In genomic region chr19:13099073-13099999, GRCh38 we compare ENCODE assay signal across 1 cellular context.
A peak's percentile ranks its signal among the peaks of the same experiment; 100 is the strongest.
TF ChIP-seq lines count a peak whose summit lies in the region.

No MANE protein-coding gene starts in this region.

TF ChIP-seq in GM12878, 131 proteins besides CTCF, POLR2A, EP300 and RAD21 (continued from another document):
- no peak for TF ChIP-seq IRF5 (IDR thresholded peaks at IDR 0.05; ENCODE audit: borderline replicate concordance)
- no peak for TF ChIP-seq USF2 (IDR thresholded peaks at IDR 0.05; ENCODE audit: borderline replicate concordance, low read depth, low read length)
- TF ChIP-seq BMI1 (IDR thresholded peaks at IDR 0.05; ENCODE audit: borderline replicate concordance), result no peak
- no peak for TF ChIP-seq KLF5 (IDR thresholded peaks at IDR 0.05; ENCODE audit: partially characterized antibody)
- no peak for TF ChIP-seq ZBED1 (IDR thresholded peaks at IDR 0.05; ENCODE audit: borderline replicate concordance)
- no peak for TF ChIP-seq PAX8 (IDR thresholded peaks at IDR 0.05)
- no peak for TF ChIP-seq CEBPB (IDR thresholded peaks at IDR 0.05; ENCODE audit: borderline replicate concordance in 1 of 2, low read depth in 2 of 2, low read length in 2 of 2)
- no peak for TF ChIP-seq ZBTB11 (CRISPR knock-in tag; IDR thresholded peaks at IDR 0.05)
- 0 out of 2 replicates have a peak, but pooled peaks have one; percentile 87 for TF ChIP-seq ASH2L (IDR thresholded peaks at IDR 0.05; ENCODE audit: borderline replicate concordance, low read depth)
- no peak for TF ChIP-seq YBX1 (IDR thresholded peaks at IDR 0.05)
- TF ChIP-seq NFIC (IDR thresholded peaks at IDR 0.05; ENCODE audit: low read depth, low read length), result no peak
- no peak for TF ChIP-seq MYB (IDR thresholded peaks at IDR 0.05; ENCODE audit: borderline replicate concordance, low read depth, low read length)
- no peak for TF ChIP-seq NR2C1 (IDR thresholded peaks at IDR 0.05)
- TF ChIP-seq RB1 (IDR thresholded peaks at IDR 0.05; ENCODE audit: borderline replicate concordance), result no peak
- TF ChIP-seq DPF2 (IDR thresholded peaks at IDR 0.05), result no peak
- TF ChIP-seq RELA (IDR thresholded peaks at IDR 0.05; ENCODE audit: borderline replicate concordance, partially characterized antibody), result no peak
- TF ChIP-seq, protein P1, sequence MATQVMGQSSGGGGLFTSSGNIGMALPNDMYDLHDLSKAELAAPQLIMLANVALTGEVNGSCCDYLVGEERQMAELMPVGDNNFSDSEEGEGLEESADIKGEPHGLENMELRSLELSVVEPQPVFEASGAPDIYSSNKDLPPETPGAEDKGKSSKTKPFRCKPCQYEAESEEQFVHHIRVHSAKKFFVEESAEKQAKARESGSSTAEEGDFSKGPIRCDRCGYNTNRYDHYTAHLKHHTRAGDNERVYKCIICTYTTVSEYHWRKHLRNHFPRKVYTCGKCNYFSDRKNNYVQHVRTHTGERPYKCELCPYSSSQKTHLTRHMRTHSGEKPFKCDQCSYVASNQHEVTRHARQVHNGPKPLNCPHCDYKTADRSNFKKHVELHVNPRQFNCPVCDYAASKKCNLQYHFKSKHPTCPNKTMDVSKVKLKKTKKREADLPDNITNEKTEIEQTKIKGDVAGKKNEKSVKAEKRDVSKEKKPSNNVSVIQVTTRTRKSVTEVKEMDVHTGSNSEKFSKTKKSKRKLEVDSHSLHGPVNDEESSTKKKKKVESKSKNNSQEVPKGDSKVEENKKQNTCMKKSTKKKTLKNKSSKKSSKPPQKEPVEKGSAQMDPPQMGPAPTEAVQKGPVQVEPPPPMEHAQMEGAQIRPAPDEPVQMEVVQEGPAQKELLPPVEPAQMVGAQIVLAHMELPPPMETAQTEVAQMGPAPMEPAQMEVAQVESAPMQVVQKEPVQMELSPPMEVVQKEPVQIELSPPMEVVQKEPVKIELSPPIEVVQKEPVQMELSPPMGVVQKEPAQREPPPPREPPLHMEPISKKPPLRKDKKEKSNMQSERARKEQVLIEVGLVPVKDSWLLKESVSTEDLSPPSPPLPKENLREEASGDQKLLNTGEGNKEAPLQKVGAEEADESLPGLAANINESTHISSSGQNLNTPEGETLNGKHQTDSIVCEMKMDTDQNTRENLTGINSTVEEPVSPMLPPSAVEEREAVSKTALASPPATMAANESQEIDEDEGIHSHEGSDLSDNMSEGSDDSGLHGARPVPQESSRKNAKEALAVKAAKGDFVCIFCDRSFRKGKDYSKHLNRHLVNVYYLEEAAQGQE (IDR thresholded peaks at IDR 0.05; ENCODE audit: low read depth, low read length), result no peak
- no peak for TF ChIP-seq MEF2B (IDR thresholded peaks at IDR 0.05; ENCODE audit: partially characterized antibody, poor library complexity, severe bottlenecking)
- TF ChIP-seq SP1 (IDR thresholded peaks at IDR 0.05; ENCODE audit: low read depth, low read length), result no peak
- TF ChIP-seq, protein P2, sequence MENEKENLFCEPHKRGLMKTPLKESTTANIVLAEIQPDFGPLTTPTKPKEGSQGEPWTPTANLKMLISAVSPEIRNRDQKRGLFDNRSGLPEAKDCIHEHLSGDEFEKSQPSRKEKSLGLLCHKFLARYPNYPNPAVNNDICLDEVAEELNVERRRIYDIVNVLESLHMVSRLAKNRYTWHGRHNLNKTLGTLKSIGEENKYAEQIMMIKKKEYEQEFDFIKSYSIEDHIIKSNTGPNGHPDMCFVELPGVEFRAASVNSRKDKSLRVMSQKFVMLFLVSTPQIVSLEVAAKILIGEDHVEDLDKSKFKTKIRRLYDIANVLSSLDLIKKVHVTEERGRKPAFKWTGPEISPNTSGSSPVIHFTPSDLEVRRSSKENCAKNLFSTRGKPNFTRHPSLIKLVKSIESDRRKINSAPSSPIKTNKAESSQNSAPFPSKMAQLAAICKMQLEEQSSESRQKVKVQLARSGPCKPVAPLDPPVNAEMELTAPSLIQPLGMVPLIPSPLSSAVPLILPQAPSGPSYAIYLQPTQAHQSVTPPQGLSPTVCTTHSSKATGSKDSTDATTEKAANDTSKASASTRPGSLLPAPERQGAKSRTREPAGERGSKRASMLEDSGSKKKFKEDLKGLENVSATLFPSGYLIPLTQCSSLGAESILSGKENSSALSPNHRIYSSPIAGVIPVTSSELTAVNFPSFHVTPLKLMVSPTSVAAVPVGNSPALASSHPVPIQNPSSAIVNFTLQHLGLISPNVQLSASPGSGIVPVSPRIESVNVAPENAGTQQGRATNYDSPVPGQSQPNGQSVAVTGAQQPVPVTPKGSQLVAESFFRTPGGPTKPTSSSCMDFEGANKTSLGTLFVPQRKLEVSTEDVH (IDR thresholded peaks at IDR 0.05; ENCODE audit: low read depth, partially characterized antibody), result no peak
TF ChIP-seq in GM12878: peak in this region for 12.
